In the genomic region with DNA sequence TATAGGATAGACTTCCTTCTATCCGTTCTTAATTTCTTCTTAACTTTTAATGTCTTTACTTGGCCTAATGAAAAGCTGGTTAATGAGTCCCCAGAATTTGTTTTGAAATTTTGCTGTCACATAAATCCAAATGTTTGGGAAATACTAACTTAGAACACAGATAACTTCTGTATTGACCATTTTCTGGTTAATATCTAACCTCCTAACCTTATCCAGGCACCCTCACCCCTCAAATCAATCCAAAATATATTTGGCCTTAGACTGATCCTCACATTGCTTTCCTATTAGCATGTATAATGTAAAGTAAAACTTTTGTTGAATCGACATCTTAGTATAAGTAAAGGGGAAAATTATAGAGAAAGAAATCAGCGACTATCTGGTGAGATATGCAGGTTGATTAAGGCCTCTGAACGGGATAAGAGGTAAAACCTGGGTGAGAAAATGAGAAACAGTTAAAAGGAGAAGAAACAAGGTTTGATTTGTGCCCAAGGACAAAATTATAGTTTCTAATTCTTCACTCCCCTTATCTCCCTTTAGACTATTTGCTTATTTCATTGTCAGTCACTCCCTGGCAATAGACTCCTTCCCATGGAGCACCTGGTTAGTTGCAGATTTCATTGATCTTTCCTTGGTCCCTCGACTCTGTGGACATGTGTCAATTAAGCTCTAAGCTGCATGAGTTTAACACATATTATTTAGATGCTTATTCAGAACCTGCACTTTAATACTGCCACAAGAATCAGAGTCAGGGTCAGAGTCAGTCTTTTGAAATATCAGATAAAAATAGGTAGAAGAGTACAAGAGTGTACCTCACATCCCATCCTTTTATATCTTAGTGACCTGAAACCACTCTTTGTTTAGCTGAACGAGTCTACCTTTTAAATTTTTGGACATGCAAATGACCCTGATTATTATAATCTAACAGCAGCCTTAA, we compare ENCODE assay signal across 16 cellular contexts.
DNase-seq lines count a peak whose midpoint lies in the region; ATAC-seq, FAIRE-seq and TF ChIP-seq lines count a peak whose summit lies in the region.
"Had no signal": no experiment of that assay in that cellular context is flagged by ENCODE, and none has a peak within 500 bp of the region (broad histone marks: within the 10 kb centered on the region; RNA-seq: fewer than 3 reads in every experiment).

No MANE protein-coding gene starts in this region.

- no peak overlapping the region for H2BK120ac ChIP-seq in neuronal stem cell (ENCODE audit: low read depth, low read length)

- H3K14ac ChIP-seq in neuronal stem cell (ENCODE audit: low read length), result no peak overlapping the region

- intact Hi-C loops in Calu3 (cut with micrococcal nuclease; ENCODE audit: unreplicated experiment), result no loop called here
- intact Hi-C loops in right lobe of liver (cut with DNase I), result no loop called here

- TF ChIP-seq POLR2A in right lobe of liver (IDR thresholded peaks at IDR 0.05), result no peak

- H3K27me3 ChIP-seq in right lobe of liver (no peaks in the 10 kb centered on the region), neuronal stem cell (ENCODE audit: control insufficient read depth in 3 of 3, insufficient read depth in 3 of 3, low read depth in 1 of 3, low read length in 3 of 3) (no peaks in the 10 kb centered on the region)

- H4K91ac ChIP-seq in neuronal stem cell (ENCODE audit: low read depth, low read length, poor library complexity), result no peak overlapping the region

- H3K36me3 Mint-ChIP-seq in Calu3 (ENCODE audit: insufficient read depth, unreplicated experiment), result no peaks in the 10 kb centered on the region
- H3K36me3 Mint-ChIP-seq in stimulated activated memory B cell treated with anti-CD40 and anti-IgM and Interleukin-4, amounts not matched to agents 10 μg/mL and 1 μg/mL and 100 μg/mL, for 72 hours, result peaks cover 19% of the 10 kb centered on the region

- H3K18ac ChIP-seq in neuronal stem cell (ENCODE audit: low read length), result no peak overlapping the region

- BruUV-seq in Calu3 (replicated peaks; lab: Mats Ljungman, UMichigan), result no TSS peak

- no peak overlapping the region for H2AK5ac ChIP-seq in neuronal stem cell (ENCODE audit: low read depth, low read length)

- no peak overlapping the region for H3K4me3 Mint-ChIP-seq in Calu3 (ENCODE audit: low read depth, unreplicated experiment)
- H3K4me3 Mint-ChIP-seq in stimulated activated memory B cell treated with anti-CD40 and anti-IgM and Interleukin-4, amounts not matched to agents 10 μg/mL and 1 μg/mL and 100 μg/mL, for 72 hours, result no peak overlapping the region
- H3K4me3 Mint-ChIP-seq: CD4-positive, alpha-beta memory T cell; GM23338; H9 had no signal

- no peak overlapping the region for H3K4ac ChIP-seq in neuronal stem cell (ENCODE audit: low read length)

- CTCF ChIA-PET in Calu3 (lab: Charles Lee), result no interaction called here

- no peak overlapping the region for H2AFZ ChIP-seq in neuronal stem cell (ENCODE audit: low read length)
- H2AFZ ChIP-seq: GM23338 had no signal

- no peaks in the 10 kb centered on the region for H3K79me1 ChIP-seq in neuronal stem cell (ENCODE audit: low read depth, low read length)

- DNase-seq in Calu3, result no peak
- peak in 1 of 3 donors; percentile 50 for DNase-seq in right lobe of liver
- DNase-seq in neuronal stem cell (ENCODE audit: low spot score), result no peak
- no peak for DNase-seq in T-helper 9 cell
- DNase-seq: C1 segment of cervical spinal cord; CD4-positive, alpha-beta memory T cell; COR-L47; DMS153; DND-41; GDM1; H9 had no signal

- WGBS in right lobe of liver (ENCODE audit: insufficient coverage, low coverage, low lambda C conversion rate, missing lambda C conversion rate), result 25% methylated on average over 6 of the region's 6 CpGs
- no CpG with 5 or more reads among the region's 6 CpGs for WGBS in neuronal stem cell (ENCODE audit: extremely low coverage in 2 of 2, insufficient read length in 2 of 2, insufficient replicate concordance in 1 of 2), 2 donors

- no peaks in the 10 kb centered on the region for H3K9me3 ChIP-seq in right lobe of liver
- no peaks in the 10 kb centered on the region for H3K9me3 ChIP-seq in neuronal stem cell (replicated peaks in 1 of 2; ENCODE audit: control insufficient read depth in 2 of 2, insufficient read depth in 1 of 2, low read depth in 1 of 2, low read length in 2 of 2)

- H3K4me1 ChIP-seq in right lobe of liver (peaks cover 0 to 55% (median 17%) of the 10 kb centered on the region in 4 donors), neuronal stem cell (ENCODE audit: control insufficient read depth in 2 of 2, insufficient read depth in 1 of 2, low read depth in 1 of 2, low read length in 2 of 2) (peaks cover 0 to 6% of the 10 kb centered on the region in 2 donors)

- peak overlapping the region in 2 of 3 donors; percentile 1 to 20 for H3K4me3 ChIP-seq in right lobe of liver
- no peak overlapping the region for H3K4me3 ChIP-seq in neuronal stem cell (ENCODE audit: low read length in 2 of 2)
- H3K4me3 ChIP-seq: GM12878, GM23338 had no signal

- H3K27me3 Mint-ChIP-seq in Calu3 (ENCODE audit: unreplicated experiment), result no peaks in the 10 kb centered on the region
- H3K27me3 Mint-ChIP-seq in stimulated activated memory B cell treated with anti-CD40 and anti-IgM and Interleukin-4, amounts not matched to agents 10 μg/mL and 1 μg/mL and 100 μg/mL, for 72 hours, result no peaks in the 10 kb centered on the region
- H3K27me3 Mint-ChIP-seq: CD4-positive, alpha-beta memory T cell had no signal

- peak; percentile 44 to 74 (median 63) for ATAC-seq in right lobe of liver
- ATAC-seq in stimulated activated memory B cell treated with anti-CD40 and anti-IgM and Interleukin-4, amounts not matched to agents 10 μg/mL and 1 μg/mL and 100 μg/mL, for 72 hours, result no peak
- ATAC-seq: GM12878, GM23338, HCT116 had no signal

- H2BK5ac ChIP-seq in neuronal stem cell (ENCODE audit: low read length), result no peak overlapping the region

- H3K4me1 Mint-ChIP-seq in Calu3 (ENCODE audit: low read depth, unreplicated experiment), result peaks cover 33% of the 10 kb centered on the region
- peaks cover 18% of the 10 kb centered on the region for H3K4me1 Mint-ChIP-seq in stimulated activated memory B cell treated with anti-CD40 and anti-IgM and Interleukin-4, amounts not matched to agents 10 μg/mL and 1 μg/mL and 100 μg/mL, for 72 hours
- H3K4me1 Mint-ChIP-seq: GM23338, H9 had no signal

- no peak overlapping the region for H3K23ac ChIP-seq in neuronal stem cell (ENCODE audit: low read depth, low read length, poor library complexity)

- H3K27ac ChIP-seq in right lobe of liver (peak overlapping the region; percentile 25 to 88 (median 58)), neuronal stem cell (replicated peaks; ENCODE audit: low read length) (no peak overlapping the region)

- no peak overlapping the region for H2BK15ac ChIP-seq in neuronal stem cell (ENCODE audit: low read length)

- H3K36me3 ChIP-seq in right lobe of liver, result no peaks in the 10 kb centered on the region
- no peaks in the 10 kb centered on the region for H3K36me3 ChIP-seq in neuronal stem cell (replicated peaks in 1 of 2; ENCODE audit: control insufficient read depth in 2 of 2, insufficient read depth in 2 of 2, low read length in 2 of 2)

- H4K8ac ChIP-seq in neuronal stem cell (ENCODE audit: low read depth, low read length), result no peak overlapping the region

- no peak overlapping the region for H3K9ac ChIP-seq in neuronal stem cell (ENCODE audit: low read depth, low read length, poor library complexity)

- peak overlapping the region; percentile 24 for H3K27ac Mint-ChIP-seq in Calu3 (ENCODE audit: unreplicated experiment)
- peak overlapping the region; percentile 5 for H3K27ac Mint-ChIP-seq in stimulated activated memory B cell treated with anti-CD40 and anti-IgM and Interleukin-4, amounts not matched to agents 10 μg/mL and 1 μg/mL and 100 μg/mL, for 72 hours
- H3K27ac Mint-ChIP-seq: GM23338, H9 had no signal

- H3K9me3 Mint-ChIP-seq in Calu3 (ENCODE audit: low read depth, unreplicated experiment), result no peaks in the 10 kb centered on the region
- H3K9me3 Mint-ChIP-seq in stimulated activated memory B cell treated with anti-CD40 and anti-IgM and Interleukin-4, amounts not matched to agents 10 μg/mL and 1 μg/mL and 100 μg/mL, for 72 hours, result no peaks in the 10 kb centered on the region
- H3K9me3 Mint-ChIP-seq: CD4-positive, alpha-beta memory T cell; GM23338; H9 had no signal

- FAIRE-seq in G401.6 (lab: Jason Lieb, UNC), result peak; percentile 63
- FAIRE-seq: GM12878 had no signal

- H3K4me2 ChIP-seq in neuronal stem cell (ENCODE audit: insufficient read depth, low read length, poor library complexity, severe bottlenecking), result no peak overlapping the region
- H3K4me2 ChIP-seq: GM23338 had no signal

- no peak overlapping the region for H2BK12ac ChIP-seq in neuronal stem cell (ENCODE audit: low read length)

- TF ChIP-seq CTCF in Calu3 (IDR thresholded peaks at IDR 0.05; ENCODE audit: unreplicated experiment) (no peak), right lobe of liver (IDR thresholded peaks at IDR 0.05) (no peak)

Comparison
In these comparisons a context has a peak if more than half of its experiments do, and no peak if none do; other contexts are left out.
1. H3K4me3 ChIP-seq: peak in right lobe of liver (2 of 3); none in neuronal stem cell (0 of 2).